Comparison of ENCODE assay signal across 19 cellular contexts in genomic region chr1:8293641-8294169, GRCh38. TPM values are rescaled to one million over a fixed set of nuclear protein-coding genes. Genes with fewer than 3 reads are reported as not detected.
DNase-seq lines count a peak whose midpoint lies in the region; ATAC-seq, FAIRE-seq and TF ChIP-seq lines count a peak whose summit lies in the region.
"Had no signal": no experiment of that assay in that cellular context is flagged by ENCODE, and none has a peak within 500 bp of the region (broad histone marks: within the 10 kb centered on the region; RNA-seq: fewer than 3 reads in every experiment).

No MANE protein-coding gene starts in this region.

- 75 to 80% methylated on average over 1 to 3 of the region's 4 CpGs for WGBS in gastroesophageal sphincter (ENCODE audit: low coverage in 1 of 2), 2 donors
- WGBS in transverse colon (ENCODE audit: low coverage in 1 of 2), 2 donors: 87 to 96% methylated on average over 3 to 4 of the region's 4 CpGs
- 95% methylated on average over 4 of the region's 4 CpGs for WGBS in prostate gland

- H3K27me3 ChIP-seq in HCT116 (ENCODE audit: insufficient read depth, low read length): no peaks in the 10 kb centered on the region
- H3K27me3 ChIP-seq in gastroesophageal sphincter: no peaks in the 10 kb centered on the region
- H3K27me3 ChIP-seq in transverse colon: no peaks in the 10 kb centered on the region
- H3K27me3 ChIP-seq in prostate gland (replicated peaks; ENCODE audit: insufficient read depth): no peaks in the 10 kb centered on the region
- H3K27me3 ChIP-seq: Peyer's patch had no signal

- intact Hi-C loops in HCT116 (cut with micrococcal nuclease): no loop called here
- intact Hi-C loops in transverse colon (cut with DNase I; ENCODE audit: low total_unique reads): no loop called here
- intact Hi-C loops in prostate gland (cut with DNase I): no loop called here

- TF ChIP-seq EP300 in gastroesophageal sphincter (IDR thresholded peaks at IDR 0.05) (no peak), transverse colon (IDR thresholded peaks at IDR 0.05; ENCODE audit: low read depth) (no peak)

- H2AFZ ChIP-seq in HCT116 (ENCODE audit: low read depth, low read length, poor library complexity, severe bottlenecking): peak overlapping the region; percentile 10

- FAIRE-seq in urothelium cell line (lab: Jason Lieb, UNC): no peak

- H3K27ac ChIP-seq in HCT116 (ENCODE audit: low read depth, low read length) (no peak overlapping the region), gastroesophageal sphincter (peak overlapping the region in 2 of 4 donors; percentile 48 to 64), transverse colon (peak overlapping the region in 3 of 4 donors; percentile 8 to 36 (median 16)), prostate gland (no peak overlapping the region)
- H3K27ac ChIP-seq: KMS-11 had no signal

- TF ChIP-seq CTCF in HCT116 (IDR thresholded peaks at IDR 0.05 in 2 of 3, conservative IDR thresholded peaks at IDR 0.05 in 1 of 3; ENCODE audit: borderline replicate concordance in 1 of 3, insufficient read depth in 1 of 3, low read depth in 2 of 3, low read length in 2 of 3) (no peak), gastroesophageal sphincter (IDR thresholded peaks at IDR 0.05) (no peak), omental fat pad (IDR thresholded peaks at IDR 0.05) (no peak), transverse colon (IDR thresholded peaks at IDR 0.05) (no peak), prostate gland (IDR thresholded peaks at IDR 0.05) (no peak)

- H3K4me3 ChIP-seq in HCT116 (replicated peaks in 1 of 2; ENCODE audit: low read depth in 1 of 2, low read length in 2 of 2) (no peak overlapping the region), gastroesophageal sphincter (peak overlapping the region in 1 of 2 donors; percentile 16), transverse colon (no peak overlapping the region), prostate gland (no peak overlapping the region)
- H3K4me3 ChIP-seq: Peyer's patch had no signal

- H3K4me2 ChIP-seq in HCT116 (ENCODE audit: low read length): no peak overlapping the region
- H3K4me2 ChIP-seq: KMS-11 had no signal

- H3K9me3 ChIP-seq in HCT116 (ENCODE audit: control insufficient read depth in 1 of 2, insufficient read depth in 1 of 2, low read depth in 1 of 2, low read length in 2 of 2): no peaks in the 10 kb centered on the region
- no peaks in the 10 kb centered on the region for H3K9me3 ChIP-seq in gastroesophageal sphincter
- H3K9me3 ChIP-seq in transverse colon: no peaks in the 10 kb centered on the region
- no peaks in the 10 kb centered on the region for H3K9me3 ChIP-seq in prostate gland
- H3K9me3 ChIP-seq: Peyer's patch had no signal

- BruUV-seq in HCT116 (replicated peaks; lab: Mats Ljungman, UMichigan): no TSS peak

- H3K36me3 ChIP-seq in HCT116 (ENCODE audit: control insufficient read depth in 1 of 2, insufficient read depth in 2 of 2, low read length in 2 of 2): no peaks in the 10 kb centered on the region
- no peaks in the 10 kb centered on the region for H3K36me3 ChIP-seq in gastroesophageal sphincter
- no peaks in the 10 kb centered on the region for H3K36me3 ChIP-seq in transverse colon
- no peaks in the 10 kb centered on the region for H3K36me3 ChIP-seq in prostate gland
- H3K36me3 ChIP-seq: Peyer's patch had no signal

- H3K79me2 ChIP-seq in HCT116 (ENCODE audit: insufficient read depth, low read length): no peaks in the 10 kb centered on the region

- in situ Hi-C loops in transverse colon (cut with MboI; ENCODE audit: low pct_ligation_motif_present in 1 of 4, low pct_unique_long_range_greater_than_20kb in 1 of 4, low sequenced_read_pairs in 3 of 4): no loop called here

- H4K20me1 ChIP-seq in HCT116 (ENCODE audit: insufficient read depth): no peaks in the 10 kb centered on the region

- POLR2A ChIA-PET in HCT116 (lab: Charles Lee): interaction anchor here (0.6 to 1.7 kb wide), 3 partner anchors 20 to 216 kb away, joined by 3 read pairs; no protein-coding TSS in a partner anchor

- CTCF ChIA-PET in HCT116 (lab: Charles Lee): no interaction called here

- RAD21 ChIA-PET in HCT116 (lab: Charles Lee; ENCODE audit: low non-redundant PET in 1 of 2, low total read pairs in 2 of 2, uncharacterized antibody in 2 of 2, unreplicated experiment in 2 of 2): no interaction called here

- H3K9ac ChIP-seq in HCT116 (ENCODE audit: low read length): no peak overlapping the region
- H3K9ac ChIP-seq: KMS-11 had no signal

- no peaks in the 10 kb centered on the region for H3K9me2 ChIP-seq in HCT116 (ENCODE audit: insufficient read depth)

- H3K4me1 ChIP-seq in HCT116 (ENCODE audit: control insufficient read depth in 1 of 2, insufficient read depth in 2 of 2, low read length in 2 of 2) (peaks cover 0 to 10% of the 10 kb centered on the region in 2 experiments; a peak in 3 of 4 replicates), gastroesophageal sphincter (peaks cover 0 to 23% (median 0%) of the 10 kb centered on the region in 3 donors), transverse colon (peaks cover 0 to 13% (median 6%) of the 10 kb centered on the region in 4 donors), prostate gland (replicated peaks) (no peaks in the 10 kb centered on the region)

- TF ChIP-seq POLR2A in HCT116 (IDR thresholded peaks at IDR 0.05; ENCODE audit: borderline replicate concordance, extremely low read depth, insufficient read depth, insufficient read length) (no peak), gastroesophageal sphincter (IDR thresholded peaks at IDR 0.05) (no peak), transverse colon (IDR thresholded peaks at IDR 0.05) (no peak), prostate gland (IDR thresholded peaks at IDR 0.05) (no peak)

- DNase-seq in HCT116 (ENCODE audit: low read depth, low spot score): no peak
- DNase-seq in omental fat pad (ENCODE audit: low spot score): no peak
- DNase-seq in transverse colon: no peak
- DNase-seq in urothelium cell line (ENCODE audit: low spot score): no peak
- no peak for DNase-seq in stimulated activated CD8-positive, alpha-beta memory T cell treated with anti-CD3 and anti-CD28 coated beads, Interleukin-4, amount 100 ng/mL, for 48 hours
- no peak for DNase-seq in stimulated activated CD4-positive, alpha-beta T cell treated with anti-CD3 and anti-CD28 coated beads, Interleukin-4, amount 100 ng/mL, for 24 hours
- DNase-seq in prostate gland (ENCODE audit: low spot score): no peak
- DNase-seq: 8988T, DMS 273 treated with DMSO at 0.1 percent for 48 hours, DND-41, H7, NCI-H1092 treated with DMSO at 0.1 percent for 48 hours, NCI-H146, NCI-H2081, NCI-H446 treated with DMSO at 0.1 percent for 48 hours, NCI-H69 had no signal

- no peak for TF ChIP-seq RAD21 in HCT116 (IDR thresholded peaks at IDR 0.05; ENCODE audit: low read depth)

- ATAC-seq in HCT116 (no peak), gastroesophageal sphincter (peak; percentile 5), omental fat pad (ENCODE audit: low FRiP score) (peak; percentile 13)

TF ChIP-seq in HCT116, 20 proteins besides CTCF, POLR2A, EP300 and RAD21:
- TF ChIP-seq SP1 (IDR thresholded peaks at IDR 0.05; ENCODE audit: low read depth) (no peak), SRF (IDR thresholded peaks at IDR 0.05; ENCODE audit: low read depth) (no peak), POLR2AphosphoS5 (IDR thresholded peaks at IDR 0.05; ENCODE audit: low read depth, low read length) (no peak), ZBTB33 (IDR thresholded peaks at IDR 0.05; ENCODE audit: extremely low read depth, insufficient replicate concordance, low read length) (no peak), JUND (IDR thresholded peaks at IDR 0.05) (no peak), EGR1 (IDR thresholded peaks at IDR 0.05; ENCODE audit: low read depth) (no peak), ELF1 (IDR thresholded peaks at IDR 0.05; ENCODE audit: borderline replicate concordance, low read depth) (no peak), FOSL1 (IDR thresholded peaks at IDR 0.05; ENCODE audit: low read depth) (no peak), ZNF274 (IDR thresholded peaks at IDR 0.05; ENCODE audit: low read depth, low read length) (no peak), CEBPB (IDR thresholded peaks at IDR 0.05; ENCODE audit: low read depth) (no peak), YY1 (IDR thresholded peaks at IDR 0.05; ENCODE audit: extremely low read depth, insufficient replicate concordance, low read depth, low read length) (no peak), MAX (IDR thresholded peaks at IDR 0.05) (no peak)

RNA-seq across cellular contexts. Expression of gene SLC45A1, which starts 24.2 kb away (rescaled TPM):
- total RNA-seq in HCT116 (2021; ENCODE audit: unreplicated experiment) (13.8 TPM), gastroesophageal sphincter (1 to 10 TPM; 5.8 to 9.8 (median 6.7) TPM), omental fat pad (1 to 10 TPM in 3 of 4 donors, under 1 TPM in 1; 0.84 to 4.1 (median 2.7) TPM), transverse colon (1 to 10 TPM; 2.3 to 7.1 (median 4.1) TPM), prostate gland (1 to 10 TPM; 4.3 to 5.2 TPM)
- 17.0 and 21.0 TPM in 2 replicates for polyA plus RNA-seq in HCT116 (2012)

Comparison
In these comparisons a context has a peak if more than half of its experiments do, and no peak if none do; other contexts are left out.
1. H3K27ac ChIP-seq: peak in transverse colon (3 of 4); none in HCT116 (single experiment) and prostate gland (0 of 2).